In the genomic region with DNA sequence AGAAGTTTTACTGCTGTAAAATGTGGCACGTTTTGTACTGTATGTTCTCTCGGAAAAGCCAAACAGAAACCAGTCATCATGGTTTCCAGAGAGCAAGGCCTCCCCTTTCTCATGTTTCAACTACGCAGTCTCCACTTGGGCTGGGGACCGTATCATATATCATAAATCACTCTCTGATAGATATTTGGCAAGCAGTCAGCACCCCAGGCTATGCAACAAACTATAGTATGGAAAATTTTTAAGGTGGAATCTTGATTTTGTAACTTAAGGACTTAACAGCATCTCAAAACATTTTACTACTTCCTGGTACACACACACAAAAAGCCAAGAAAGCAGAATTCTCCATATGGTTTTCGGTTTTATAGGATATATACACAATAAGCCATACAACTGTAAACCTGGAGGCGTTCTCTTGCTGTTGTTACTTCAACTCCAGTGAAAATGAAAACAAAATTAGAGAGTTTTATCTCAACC, we compare ENCODE assay signal across 11 cellular contexts.
DNase-seq lines count a peak whose midpoint lies in the region; ATAC-seq and TF ChIP-seq lines count a peak whose summit lies in the region.
"Had no signal": no experiment of that assay in that cellular context is flagged by ENCODE, and none has a peak within 500 bp of the region (broad histone marks: within the 10 kb centered on the region; RNA-seq: fewer than 3 reads in every experiment).

No MANE protein-coding gene starts in this region.

- H3K4me3 ChIP-seq in SJCRH30: peak overlapping the region; percentile 60
- peak overlapping the region in 9 of 10 donors; percentile 16 to 44 (median 36) for H3K4me3 ChIP-seq in heart right ventricle
- H3K4me3 ChIP-seq in subcutaneous abdominal adipose tissue (ENCODE audit: low read depth in 1 of 5, low read length in 5 of 5): peak overlapping the region; percentile 36 to 64 (median 46)

- H3K36me3 ChIP-seq in SJCRH30: no peaks in the 10 kb centered on the region
- no peaks in the 10 kb centered on the region for H3K36me3 ChIP-seq in heart right ventricle
- no peaks in the 10 kb centered on the region for H3K36me3 ChIP-seq in subcutaneous abdominal adipose tissue (ENCODE audit: control insufficient read depth in 5 of 5, insufficient read depth in 5 of 5, low read length in 5 of 5)

- no peaks in the 10 kb centered on the region for H3K27me3 ChIP-seq in SJCRH30
- H3K27me3 ChIP-seq in heart right ventricle: no peaks in the 10 kb centered on the region
- no peaks in the 10 kb centered on the region for H3K27me3 ChIP-seq in subcutaneous abdominal adipose tissue (ENCODE audit: control insufficient read depth in 5 of 5, insufficient read depth in 4 of 5, low read length in 5 of 5)

- TF ChIP-seq POLR2A in GM18505 (IDR thresholded peaks at IDR 0.05; ENCODE audit: borderline replicate concordance, extremely low read depth, insufficient read depth, insufficient read length): no peak

- peak overlapping the region; percentile 73 for H3K27ac Mint-ChIP-seq in HFFc6
- H3K27ac Mint-ChIP-seq: stimulated activated naive CD8-positive, alpha-beta T cell treated with anti-CD3 and anti-CD28 coated beads, Interleukin-15, Interleukin-2, amounts not matched to agents 100 ng/mL and 50 ng/mL, for 24 hours had no signal

- peaks cover under 1% of the 10 kb centered on the region; the same call in 1 of the 2 replicates for H3K27me3 Mint-ChIP-seq in HFFc6 (ENCODE audit: insufficient read depth)
- H3K27me3 Mint-ChIP-seq: stimulated activated naive CD8-positive, alpha-beta T cell treated with anti-CD3 and anti-CD28 coated beads, Interleukin-15, Interleukin-2, amounts not matched to agents 100 ng/mL and 50 ng/mL, for 24 hours had no signal

- WGBS in heart right ventricle, 2 donors: 13 to 39% methylated on average over 6 of the region's 6 CpGs

- H3K4me3 Mint-ChIP-seq in HFFc6: peak overlapping the region; percentile 82
- H3K4me3 Mint-ChIP-seq: stimulated activated naive CD8-positive, alpha-beta T cell treated with anti-CD3 and anti-CD28 coated beads, Interleukin-15, Interleukin-2, amounts not matched to agents 100 ng/mL and 50 ng/mL, for 24 hours had no signal

- peaks cover 20% of the 10 kb centered on the region for H3K4me1 Mint-ChIP-seq in HFFc6 (ENCODE audit: low read depth)

- DNase-seq in HFFc6 (peak; percentile 23), SJCRH30 (peak; percentile 75 to 89), heart right ventricle (no peak), islet precursor cell (no peak)
- DNase-seq: activated T-cell treated with anti-CD3 and anti-CD28 coated beads for 4 hours, kidney glomerular epithelial cell had no signal

- no peak overlapping the region for H3K9ac ChIP-seq in subcutaneous abdominal adipose tissue (ENCODE audit: low read length in 5 of 5)

- H3K4me1 ChIP-seq in SJCRH30: peaks cover 25% of the 10 kb centered on the region
- peaks cover 15 to 65% (median 41%) of the 10 kb centered on the region in 9 donors for H3K4me1 ChIP-seq in heart right ventricle
- H3K4me1 ChIP-seq in subcutaneous abdominal adipose tissue (ENCODE audit: control insufficient read depth in 5 of 5, insufficient read depth in 5 of 5, low read length in 5 of 5): peaks cover 0 to 35% (median 18%) of the 10 kb centered on the region in 5 donors

- intact Hi-C loops in heart right ventricle (cut with DNase I): loop anchor here in 6 of 10 donors (2.0 to 10.0 kb wide), 10 partner anchors 62 to 596 kb away; a partner anchor contains a TSS

- H3K36me3 Mint-ChIP-seq in HFFc6 (ENCODE audit: low read depth): no peaks in the 10 kb centered on the region

- no peaks in the 10 kb centered on the region for H3K9me3 Mint-ChIP-seq in HFFc6

- TF ChIP-seq CTCF in HFFc6 (IDR thresholded peaks at IDR 0.05) (no peak), heart right ventricle (IDR thresholded peaks at IDR 0.05) (no peak)

- H3K27ac ChIP-seq in SJCRH30 (peak overlapping the region; percentile 84), heart right ventricle (peak overlapping the region; percentile 68 to 94 (median 86)), subcutaneous abdominal adipose tissue (ENCODE audit: low read depth, low read length) (peak overlapping the region; percentile 52)

- ATAC-seq in heart right ventricle (peak in 4 of 8 donors; percentile 34 to 69 (median 42)), GM18505 (IDR thresholded peaks at IDR 0.05; ENCODE audit: unreplicated experiment) (no peak), HG02840 (IDR thresholded peaks at IDR 0.05; ENCODE audit: low FRiP score, unreplicated experiment) (no peak), GM21576 (IDR thresholded peaks at IDR 0.05; ENCODE audit: unreplicated experiment) (no peak)

- no peaks in the 10 kb centered on the region for H3K9me3 ChIP-seq in SJCRH30 (replicated peaks)
- no peaks in the 10 kb centered on the region for H3K9me3 ChIP-seq in heart right ventricle
- no peaks in the 10 kb centered on the region for H3K9me3 ChIP-seq in subcutaneous abdominal adipose tissue (ENCODE audit: control insufficient read depth in 5 of 5, low read length in 5 of 5)

Comparison
In these comparisons a context has a peak if more than half of its experiments do, and no peak if none do; other contexts are left out.
1. DNase-seq: peak in HFFc6 (single experiment) and SJCRH30 (2 of 2); none in heart right ventricle (0 of 2) and islet precursor cell (single experiment).
2. Peak in every context shown above with its lines, with median percentiles within 50 percentile points of each other: H3K27ac ChIP-seq and H3K4me3 ChIP-seq.